Comparison of ENCODE assay signal across 8 cellular contexts in genomic region chr3:66038726-66039589, GRCh38. TPM values are rescaled to one million over a fixed set of nuclear protein-coding genes. Genes with fewer than 3 reads are reported as not detected.
DNase-seq lines count a peak whose midpoint lies in the region; ATAC-seq and TF ChIP-seq lines count a peak whose summit lies in the region.

Gene MAGI1, minus strand, starts transcription at chr3:66038918. Its CDS starts 610 bp downstream, at chr3:66038308.

- H2BK12ac ChIP-seq in neuronal stem cell (ENCODE audit: low read length) = no peak within 1 kb of the TSS

- peaks cover 76% of the 10 kb centered on the region for H3K27me3 Mint-ChIP-seq in activated naive CD8-positive, alpha-beta T cell treated with anti-CD3 and anti-CD28 coated beads for 36 hours

- peak within 1 kb of the TSS; percentile 97 for H2AFZ ChIP-seq in neuronal stem cell (ENCODE audit: low read length)

- H3K79me1 ChIP-seq in neuronal stem cell (ENCODE audit: low read depth, low read length) = peaks cover 8% of the 10 kb centered on the region

- H3K27me3 ChIP-seq in neuronal stem cell (ENCODE audit: control insufficient read depth in 3 of 3, insufficient read depth in 3 of 3, low read depth in 1 of 3, low read length in 3 of 3) = no peaks in the 10 kb centered on the region
- no peaks in the 10 kb centered on the region for H3K27me3 ChIP-seq in vagina

- H4K8ac ChIP-seq in neuronal stem cell (ENCODE audit: low read depth, low read length) = no peak within 1 kb of the TSS

- H3K9me3 Mint-ChIP-seq in activated naive CD8-positive, alpha-beta T cell treated with anti-CD3 and anti-CD28 coated beads for 36 hours = no peaks in the 10 kb centered on the region

- H3K14ac ChIP-seq in neuronal stem cell (ENCODE audit: low read length) = peak within 1 kb of the TSS; percentile 76

- TF ChIP-seq CTCF in vagina (IDR thresholded peaks at IDR 0.05) = no peak

- peak within 1 kb of the TSS; percentile 84 for H3K4me3 Mint-ChIP-seq in activated naive CD8-positive, alpha-beta T cell treated with anti-CD3 and anti-CD28 coated beads for 36 hours

- H4K91ac ChIP-seq in neuronal stem cell (ENCODE audit: low read depth, low read length, poor library complexity) = no peak within 1 kb of the TSS

- H2BK5ac ChIP-seq in neuronal stem cell (ENCODE audit: low read length) = peak within 1 kb of the TSS; percentile 91

- DNase-seq in D341Med (ENCODE audit: low spot score) = peak; percentile 98
- DNase-seq in NCI-H69 (lab: John Stamatoyannopoulos, UW) = peak; percentile 88
- peak; percentile 57 for DNase-seq in activated naive CD8-positive, alpha-beta T cell treated with anti-CD3 and anti-CD28 coated beads for 36 hours
- peak; percentile 95 for DNase-seq in glomerular visceral epithelial cell (ENCODE audit: extremely low spot score)
- DNase-seq in neuronal stem cell (ENCODE audit: low spot score) = peak; percentile 95
- DNase-seq in vagina (ENCODE audit: extremely low spot score in 2 of 2) = peak in 1 of 2 donors; percentile 91

- H3K9me3 ChIP-seq in neuronal stem cell (replicated peaks in 1 of 2; ENCODE audit: control insufficient read depth in 2 of 2, insufficient read depth in 1 of 2, low read depth in 1 of 2, low read length in 2 of 2) = no peaks in the 10 kb centered on the region
- no peaks in the 10 kb centered on the region for H3K9me3 ChIP-seq in vagina

- H3K18ac ChIP-seq in neuronal stem cell (ENCODE audit: low read length) = peak within 1 kb of the TSS; percentile 95

- H3K27ac ChIP-seq in neuronal stem cell (replicated peaks; ENCODE audit: low read length) (peak within 1 kb of the TSS; percentile 85), vagina (peak within 1 kb of the TSS; percentile 82)

- H3K36me3 Mint-ChIP-seq in activated naive CD8-positive, alpha-beta T cell treated with anti-CD3 and anti-CD28 coated beads for 36 hours = no peaks in the 10 kb centered on the region

- peak within 1 kb of the TSS; percentile 77 for H3K23ac ChIP-seq in neuronal stem cell (ENCODE audit: low read depth, low read length, poor library complexity)

- H3K36me3 ChIP-seq in neuronal stem cell (replicated peaks in 1 of 2; ENCODE audit: control insufficient read depth in 2 of 2, insufficient read depth in 2 of 2, low read length in 2 of 2) = no peaks in the 10 kb centered on the region
- H3K36me3 ChIP-seq in vagina = no peaks in the 10 kb centered on the region

- H2AK5ac ChIP-seq in neuronal stem cell (ENCODE audit: low read depth, low read length) = peak within 1 kb of the TSS; percentile 82

- H2BK15ac ChIP-seq in neuronal stem cell (ENCODE audit: low read length) = peak within 1 kb of the TSS; percentile 97

- H3K4ac ChIP-seq in neuronal stem cell (ENCODE audit: low read length) = no peak within 1 kb of the TSS

- H3K4me3 ChIP-seq in neuronal stem cell (ENCODE audit: low read length in 2 of 2) (peak within 1 kb of the TSS; percentile 74 to 89), vagina (peak within 1 kb of the TSS; percentile 45 to 76)

- H3K4me1 ChIP-seq in neuronal stem cell (ENCODE audit: control insufficient read depth in 2 of 2, insufficient read depth in 1 of 2, low read depth in 1 of 2, low read length in 2 of 2) = peaks cover 14 to 22% of the 10 kb centered on the region in 2 donors
- H3K4me1 ChIP-seq in vagina = peaks cover 29% of the 10 kb centered on the region

- H3K27ac Mint-ChIP-seq in activated naive CD8-positive, alpha-beta T cell treated with anti-CD3 and anti-CD28 coated beads for 36 hours = no peak within 1 kb of the TSS

- intact Hi-C loops in vagina (cut with DNase I) = loop anchor here (5.0 kb wide), 1 partner anchor 98 kb away; no protein-coding TSS in a partner anchor

- WGBS in neuronal stem cell (ENCODE audit: extremely low coverage in 2 of 2, insufficient read length in 2 of 2, insufficient replicate concordance in 1 of 2), 2 donors = no CpG with 5 or more reads among the region's 73 CpGs

- H3K4me1 Mint-ChIP-seq in activated naive CD8-positive, alpha-beta T cell treated with anti-CD3 and anti-CD28 coated beads for 36 hours = peaks cover 7% of the 10 kb centered on the region

- peak within 1 kb of the TSS; percentile 95 for H3K9ac ChIP-seq in neuronal stem cell (ENCODE audit: low read depth, low read length, poor library complexity)

- ATAC-seq in GM19467 (IDR thresholded peaks at IDR 0.05; ENCODE audit: unreplicated experiment) (peak; percentile 57), HG03565 (IDR thresholded peaks at IDR 0.05; ENCODE audit: unreplicated experiment) (peak; percentile 86)

- peak in 1 of 2 donors; percentile 41 for TF ChIP-seq POLR2A in vagina (IDR thresholded peaks at IDR 0.05)

- H2BK120ac ChIP-seq in neuronal stem cell (ENCODE audit: low read depth, low read length) = peak within 1 kb of the TSS; percentile 68

- H3K4me2 ChIP-seq in neuronal stem cell (ENCODE audit: insufficient read depth, low read length, poor library complexity, severe bottlenecking) = peak within 1 kb of the TSS; percentile 99

RNA-seq across cellular contexts. Expression of gene MAGI1, which starts in this region (rescaled TPM):
- under 1 TPM; 0.12 to 0.16 TPM for total RNA-seq in activated naive CD8-positive, alpha-beta T cell treated with anti-CD3 and anti-CD28 coated beads for 36 hours
- polyA plus RNA-seq in neuronal stem cell (2013, experiment 1 of 2) = 17.7 TPM
- polyA plus RNA-seq in neuronal stem cell (2013, experiment 2 of 2) = 18.1 TPM
- 47.1 TPM for total RNA-seq in vagina

Comparison
In these comparisons a context has a peak if more than half of its experiments do, and no peak if none do; other contexts are left out.
1. RNA of gene MAGI1 (total RNA-seq): 47.1 TPM in vagina (single experiment); 0.12 to 0.16 TPM in activated naive CD8-positive, alpha-beta T cell treated with anti-CD3 and anti-CD28 coated beads for 36 hours; every median in the first group is over 10 times any median in the second.
2. Peak in DNase-seq in activated naive CD8-positive, alpha-beta T cell treated with anti-CD3 and anti-CD28 coated beads for 36 hours; RNA of the gene not detected or under 1 TPM.